Comparison of ENCODE assay signal across 1 cellular context in genomic region chr12:17301544-17301943, GRCh38.
TF ChIP-seq lines count a peak whose summit lies in the region.

No MANE protein-coding gene starts in this region.

TF ChIP-seq in H1, 55 proteins besides CTCF, POLR2A, EP300 and RAD21 (continued from another document):
- TF ChIP-seq CHD7 (IDR thresholded peaks at IDR 0.05; ENCODE audit: insufficient replicate concordance, low read length): no peak
